Comparison of ENCODE assay signal across 12 cellular contexts in genomic region chr11:34655335-34656008, GRCh38. TPM values are rescaled to one million over a fixed set of nuclear protein-coding genes. Genes with fewer than 3 reads are reported as not detected.
A peak's percentile ranks its signal among the peaks of the same experiment; 100 is the strongest.
DNase-seq lines count a peak whose midpoint lies in the region; ATAC-seq, FAIRE-seq and TF ChIP-seq lines count a peak whose summit lies in the region.
"Had no signal": no experiment of that assay in that cellular context is flagged by ENCODE, and none has a peak within 500 bp of the region (broad histone marks: within the 10 kb centered on the region; RNA-seq: fewer than 3 reads in every experiment).

No MANE protein-coding gene starts in this region.

- H3K4me3 Mint-ChIP-seq in neural progenitor cell = no peak overlapping the region
- H3K4me3 Mint-ChIP-seq: activated naive CD8-positive, alpha-beta T cell; CD8-positive, alpha-beta memory T cell had no signal

- H3F3A ChIP-seq in neural progenitor cell (ENCODE audit: low read depth) = no peaks in the 10 kb centered on the region

- no peak for TF ChIP-seq POLR2A in H54 (IDR thresholded peaks at IDR 0.05; ENCODE audit: low read depth, low read length)

- no peak overlapping the region for H3K4me2 ChIP-seq in neural progenitor cell

- POLR2A ChIA-PET in AG04450 (lab: Yijun Ruan, JAX) = interaction anchor here (0.7 to 1.7 kb wide), 2 partner anchors 11 to 55 kb away, joined by 3 to 5 read pairs; no protein-coding TSS in a partner anchor

- H3K9me3 ChIP-seq in AG04450 (ENCODE audit: control insufficient read depth, insufficient read depth, low read length) = no peaks in the 10 kb centered on the region
- no peaks in the 10 kb centered on the region for H3K9me3 ChIP-seq in mucosa of stomach (ENCODE audit: control insufficient read depth, low read length)
- H3K9me3 ChIP-seq in neural progenitor cell (ENCODE audit: low read depth) = no peaks in the 10 kb centered on the region

- H3K9me3 Mint-ChIP-seq in neural progenitor cell = peaks cover 2% of the 10 kb centered on the region
- H3K9me3 Mint-ChIP-seq: CD8-positive, alpha-beta memory T cell had no signal

- peaks cover 2% of the 10 kb centered on the region for H3K27me3 Mint-ChIP-seq in neural progenitor cell (ENCODE audit: insufficient read depth, low read depth)

- H3K27ac ChIP-seq in AG04450 (ENCODE audit: low read depth, low read length) = peak overlapping the region; percentile 90
- peak overlapping the region; percentile 92 for H3K27ac ChIP-seq in caudate nucleus (ENCODE audit: low read depth, low read length)
- H3K27ac ChIP-seq in neural progenitor cell = no peak overlapping the region

- H3K9ac ChIP-seq in mucosa of stomach (ENCODE audit: low read length) (peak overlapping the region; percentile 4), neural progenitor cell (no peak overlapping the region)

- H3K36me3 Mint-ChIP-seq in neural progenitor cell = peaks cover 1% of the 10 kb centered on the region
- H3K36me3 Mint-ChIP-seq: activated naive CD8-positive, alpha-beta T cell had no signal

- H3K79me2 ChIP-seq in neural progenitor cell (ENCODE audit: low read depth) = no peaks in the 10 kb centered on the region

- CTCF ChIA-PET in AG04450 (lab: Charles Lee) = interaction anchor here (2.6 kb wide), 1 partner anchor 69 kb away, joined by 9 read pairs; no protein-coding TSS in a partner anchor

- H2AFZ ChIP-seq in neural progenitor cell (replicated peaks) = no peak overlapping the region

- peaks cover 53% of the 10 kb centered on the region for H3K4me1 ChIP-seq in mucosa of stomach (ENCODE audit: control insufficient read depth, insufficient read depth, low read length)
- peaks cover 31% of the 10 kb centered on the region for H3K4me1 ChIP-seq in neural progenitor cell

- H4K20me1 ChIP-seq in neural progenitor cell (ENCODE audit: low read depth) = no peaks in the 10 kb centered on the region

- TF ChIP-seq CTCF in AG04450 (IDR thresholded peaks at IDR 0.05; ENCODE audit: low read depth, low read length) = no peak
- TF ChIP-seq CTCF in neural progenitor cell (IDR thresholded peaks at IDR 0.05) = no peak

- FAIRE-seq in H54 (lab: Jason Lieb, UNC) = no peak
- FAIRE-seq: GM12891 had no signal

- DNase-seq in AG04450 (ENCODE audit: low read depth, low spot score) (peak; percentile 67), M059J (ENCODE audit: low read depth) (peak; percentile 87), caudate nucleus (lab: John Stamatoyannopoulos, UW) (no peak), H54 (ENCODE audit: insufficient read length, low spot score) (no peak), neural progenitor cell (ENCODE audit: low spot score) (no peak)
- DNase-seq: CD8-positive, alpha-beta memory T cell; erythroblast had no signal

- no peaks in the 10 kb centered on the region for H3K27me3 ChIP-seq in AG04450 (ENCODE audit: control insufficient read depth, insufficient read depth, low read length)
- H3K27me3 ChIP-seq in mucosa of stomach (ENCODE audit: control insufficient read depth, insufficient read depth, low read length) = no peaks in the 10 kb centered on the region
- H3K27me3 ChIP-seq in neural progenitor cell = no peaks in the 10 kb centered on the region

- H3K4me3 ChIP-seq in AG04450 (ENCODE audit: low read depth, low read length) (no peak overlapping the region), mucosa of stomach (ENCODE audit: low read length) (no peak overlapping the region), neural progenitor cell (no peak overlapping the region)

- H3K36me3 ChIP-seq in mucosa of stomach (ENCODE audit: control insufficient read depth, insufficient read depth, low read length) (peaks cover 4% of the 10 kb centered on the region), neural progenitor cell (no peaks in the 10 kb centered on the region)

- no peak for ATAC-seq in GM19463 (IDR thresholded peaks at IDR 0.05; ENCODE audit: unreplicated experiment)
- ATAC-seq in GM19328 (IDR thresholded peaks at IDR 0.05; ENCODE audit: unreplicated experiment) = no peak

- peaks cover 40% of the 10 kb centered on the region for H3K4me1 Mint-ChIP-seq in neural progenitor cell

- no peak overlapping the region for H3K27ac Mint-ChIP-seq in neural progenitor cell
- H3K27ac Mint-ChIP-seq: activated naive CD8-positive, alpha-beta T cell had no signal

RNA-seq across cellular contexts. Expression of gene EHF, which starts 34.6 kb away (rescaled TPM):
- polyA plus RNA-seq in AG04450 (2011; rRNA removed) = 0.05 and 0.07 TPM in 2 replicates
- polyA minus RNA-seq in AG04450 (2011; rRNA and poly(A)+ RNA removed) = 0.74 TPM in 1 of 2 replicates, not detected in the other
- 0.25 and 0.81 TPM in 2 replicates for total RNA-seq in M059J (2014; rRNA removed; shearing (Covaris generic))
- total RNA-seq in neural progenitor cell (ENCODE audit: low replicate concordance) = 0.12 TPM in 1 of 2 replicates, not detected in the other
- polyA plus RNA-seq: CD8-positive, alpha-beta memory T cell had no signal

Comparison
In these comparisons a context has a peak if more than half of its experiments do, and no peak if none do; other contexts are left out.
1. DNase-seq: peak in AG04450 (single experiment) and M059J (single experiment); none in caudate nucleus (0 of 61), H54 (single experiment) and neural progenitor cell (single experiment).